Comparison of ENCODE assay signal across 1 cellular context in the genomic region with DNA sequence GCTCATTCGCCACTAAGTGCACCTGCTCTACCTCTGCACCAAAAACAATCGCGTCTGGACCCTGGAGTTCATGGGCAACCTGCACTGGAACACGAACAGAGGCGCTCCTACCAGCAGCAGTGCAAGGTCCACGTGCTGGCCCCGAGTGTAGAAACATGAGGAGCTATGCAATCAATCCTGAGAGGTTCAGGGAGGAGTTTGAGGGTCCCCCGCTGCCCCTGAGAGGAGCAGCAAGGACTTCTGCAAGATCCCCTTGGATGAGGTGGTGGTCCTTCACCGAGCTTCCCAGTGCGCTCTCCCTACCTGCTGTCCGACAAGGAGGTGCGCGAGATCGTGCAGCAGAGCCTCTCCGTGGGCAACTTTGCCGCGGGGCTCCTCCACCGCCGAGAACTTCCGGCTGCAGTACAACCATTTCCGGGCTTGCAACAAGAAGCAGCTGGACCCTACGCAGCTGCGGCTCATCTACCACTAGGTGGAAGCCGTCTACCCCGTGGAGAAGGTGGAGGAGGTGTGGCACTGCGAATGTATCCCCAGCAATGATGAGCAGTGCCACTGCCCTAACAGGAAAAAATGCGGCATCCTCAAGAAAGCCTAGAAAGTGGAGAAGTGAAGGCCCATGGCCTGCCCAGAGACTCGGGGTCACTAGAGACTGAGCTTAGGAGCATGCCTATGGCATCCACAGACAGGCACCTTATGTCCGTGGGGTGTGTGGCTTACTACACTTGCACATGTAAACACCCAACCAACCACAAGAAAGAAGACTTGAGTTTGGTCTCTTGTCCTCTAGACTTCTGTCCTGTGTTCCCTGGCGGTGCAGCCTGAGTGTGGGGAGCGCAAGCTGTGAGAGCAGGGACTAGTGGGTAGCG.
TF ChIP-seq lines count a peak whose summit lies in the region.
"Not testable (repeated sequence)": the region's sequence is repeated elsewhere in the genome, so short reads cannot be mapped to it uniquely, and the experiment has no call there.

No MANE protein-coding gene starts in this region.

TF ChIP-seq in K562, 482 proteins besides CTCF, POLR2A, EP300 and RAD21 (continued from another document and continues in another):
- TF ChIP-seq, protein P1, sequence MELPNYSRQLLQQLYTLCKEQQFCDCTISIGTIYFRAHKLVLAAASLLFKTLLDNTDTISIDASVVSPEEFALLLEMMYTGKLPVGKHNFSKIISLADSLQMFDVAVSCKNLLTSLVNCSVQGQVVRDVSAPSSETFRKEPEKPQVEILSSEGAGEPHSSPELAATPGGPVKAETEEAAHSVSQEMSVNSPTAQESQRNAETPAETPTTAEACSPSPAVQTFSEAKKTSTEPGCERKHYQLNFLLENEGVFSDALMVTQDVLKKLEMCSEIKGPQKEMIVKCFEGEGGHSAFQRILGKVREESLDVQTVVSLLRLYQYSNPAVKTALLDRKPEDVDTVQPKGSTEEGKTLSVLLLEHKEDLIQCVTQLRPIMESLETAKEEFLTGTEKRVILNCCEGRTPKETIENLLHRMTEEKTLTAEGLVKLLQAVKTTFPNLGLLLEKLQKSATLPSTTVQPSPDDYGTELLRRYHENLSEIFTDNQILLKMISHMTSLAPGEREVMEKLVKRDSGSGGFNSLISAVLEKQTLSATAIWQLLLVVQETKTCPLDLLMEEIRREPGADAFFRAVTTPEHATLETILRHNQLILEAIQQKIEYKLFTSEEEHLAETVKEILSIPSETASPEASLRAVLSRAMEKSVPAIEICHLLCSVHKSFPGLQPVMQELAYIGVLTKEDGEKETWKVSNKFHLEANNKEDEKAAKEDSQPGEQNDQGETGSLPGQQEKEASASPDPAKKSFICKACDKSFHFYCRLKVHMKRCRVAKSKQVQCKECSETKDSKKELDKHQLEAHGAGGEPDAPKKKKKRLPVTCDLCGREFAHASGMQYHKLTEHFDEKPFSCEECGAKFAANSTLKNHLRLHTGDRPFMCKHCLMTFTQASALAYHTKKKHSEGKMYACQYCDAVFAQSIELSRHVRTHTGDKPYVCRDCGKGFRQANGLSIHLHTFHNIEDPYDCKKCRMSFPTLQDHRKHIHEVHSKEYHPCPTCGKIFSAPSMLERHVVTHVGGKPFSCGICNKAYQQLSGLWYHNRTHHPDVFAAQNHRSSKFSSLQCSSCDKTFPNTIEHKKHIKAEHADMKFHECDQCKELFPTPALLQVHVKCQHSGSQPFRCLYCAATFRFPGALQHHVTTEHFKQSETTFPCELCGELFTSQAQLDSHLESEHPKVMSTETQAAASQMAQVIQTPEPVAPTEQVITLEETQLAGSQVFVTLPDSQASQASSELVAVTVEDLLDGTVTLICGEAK (IDR thresholded peaks at IDR 0.05): peak; percentile 92
- TF ChIP-seq, protein P1 (CRISPR knock-in tag; IDR thresholded peaks at IDR 0.05): not testable (repeated sequence)
- peak; percentile 88; the same call in 1 of the 2 replicates for TF ChIP-seq KLF13 (tag; IDR thresholded peaks at IDR 0.05; ENCODE audit: borderline replicate concordance, low read depth)
- TF ChIP-seq NR2C1 (IDR thresholded peaks at IDR 0.05): peak; percentile 51
- peak; percentile 73 for TF ChIP-seq NR2C1 (tag; IDR thresholded peaks at IDR 0.05)
- peak; percentile 61 for TF ChIP-seq SMC3 (conservative IDR thresholded peaks at IDR 0.05; ENCODE audit: insufficient read depth, low read depth, low read length)
- peak; percentile 83 for TF ChIP-seq GABPB1 (CRISPR knock-in tag; IDR thresholded peaks at IDR 0.05)
- peak; percentile 60 for TF ChIP-seq RBBP5 (IDR thresholded peaks at IDR 0.05; ENCODE audit: borderline replicate concordance, insufficient read depth, low read length, poor library complexity, severe bottlenecking)
- TF ChIP-seq ATF7 (IDR thresholded peaks at IDR 0.05): 0 out of 2 replicates have a peak, but pooled peaks have one; percentile 17
- TF ChIP-seq, protein P2, sequence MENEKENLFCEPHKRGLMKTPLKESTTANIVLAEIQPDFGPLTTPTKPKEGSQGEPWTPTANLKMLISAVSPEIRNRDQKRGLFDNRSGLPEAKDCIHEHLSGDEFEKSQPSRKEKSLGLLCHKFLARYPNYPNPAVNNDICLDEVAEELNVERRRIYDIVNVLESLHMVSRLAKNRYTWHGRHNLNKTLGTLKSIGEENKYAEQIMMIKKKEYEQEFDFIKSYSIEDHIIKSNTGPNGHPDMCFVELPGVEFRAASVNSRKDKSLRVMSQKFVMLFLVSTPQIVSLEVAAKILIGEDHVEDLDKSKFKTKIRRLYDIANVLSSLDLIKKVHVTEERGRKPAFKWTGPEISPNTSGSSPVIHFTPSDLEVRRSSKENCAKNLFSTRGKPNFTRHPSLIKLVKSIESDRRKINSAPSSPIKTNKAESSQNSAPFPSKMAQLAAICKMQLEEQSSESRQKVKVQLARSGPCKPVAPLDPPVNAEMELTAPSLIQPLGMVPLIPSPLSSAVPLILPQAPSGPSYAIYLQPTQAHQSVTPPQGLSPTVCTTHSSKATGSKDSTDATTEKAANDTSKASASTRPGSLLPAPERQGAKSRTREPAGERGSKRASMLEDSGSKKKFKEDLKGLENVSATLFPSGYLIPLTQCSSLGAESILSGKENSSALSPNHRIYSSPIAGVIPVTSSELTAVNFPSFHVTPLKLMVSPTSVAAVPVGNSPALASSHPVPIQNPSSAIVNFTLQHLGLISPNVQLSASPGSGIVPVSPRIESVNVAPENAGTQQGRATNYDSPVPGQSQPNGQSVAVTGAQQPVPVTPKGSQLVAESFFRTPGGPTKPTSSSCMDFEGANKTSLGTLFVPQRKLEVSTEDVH (IDR thresholded peaks at IDR 0.05; ENCODE audit: low read depth, partially characterized antibody): peak; percentile 59
- peak; percentile 63; the same call in 1 of the 2 replicates for TF ChIP-seq NR2C2 (CRISPR knock-in tag; IDR thresholded peaks at IDR 0.05)
- peak; percentile 72; the same call in 1 of the 2 replicates for TF ChIP-seq NR2C2 (tag; IDR thresholded peaks at IDR 0.05)
- peak; percentile 70; the same call in 1 of the 2 replicates for TF ChIP-seq CTBP1 (IDR thresholded peaks at IDR 0.05; ENCODE audit: borderline replicate concordance)
- TF ChIP-seq, protein P3, sequence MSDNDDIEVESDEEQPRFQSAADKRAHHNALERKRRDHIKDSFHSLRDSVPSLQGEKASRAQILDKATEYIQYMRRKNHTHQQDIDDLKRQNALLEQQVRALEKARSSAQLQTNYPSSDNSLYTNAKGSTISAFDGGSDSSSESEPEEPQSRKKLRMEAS (CRISPR knock-in tag; IDR thresholded peaks at IDR 0.05): peak; percentile 67; the same call in 1 of the 2 replicates
- TF ChIP-seq, protein P4, sequence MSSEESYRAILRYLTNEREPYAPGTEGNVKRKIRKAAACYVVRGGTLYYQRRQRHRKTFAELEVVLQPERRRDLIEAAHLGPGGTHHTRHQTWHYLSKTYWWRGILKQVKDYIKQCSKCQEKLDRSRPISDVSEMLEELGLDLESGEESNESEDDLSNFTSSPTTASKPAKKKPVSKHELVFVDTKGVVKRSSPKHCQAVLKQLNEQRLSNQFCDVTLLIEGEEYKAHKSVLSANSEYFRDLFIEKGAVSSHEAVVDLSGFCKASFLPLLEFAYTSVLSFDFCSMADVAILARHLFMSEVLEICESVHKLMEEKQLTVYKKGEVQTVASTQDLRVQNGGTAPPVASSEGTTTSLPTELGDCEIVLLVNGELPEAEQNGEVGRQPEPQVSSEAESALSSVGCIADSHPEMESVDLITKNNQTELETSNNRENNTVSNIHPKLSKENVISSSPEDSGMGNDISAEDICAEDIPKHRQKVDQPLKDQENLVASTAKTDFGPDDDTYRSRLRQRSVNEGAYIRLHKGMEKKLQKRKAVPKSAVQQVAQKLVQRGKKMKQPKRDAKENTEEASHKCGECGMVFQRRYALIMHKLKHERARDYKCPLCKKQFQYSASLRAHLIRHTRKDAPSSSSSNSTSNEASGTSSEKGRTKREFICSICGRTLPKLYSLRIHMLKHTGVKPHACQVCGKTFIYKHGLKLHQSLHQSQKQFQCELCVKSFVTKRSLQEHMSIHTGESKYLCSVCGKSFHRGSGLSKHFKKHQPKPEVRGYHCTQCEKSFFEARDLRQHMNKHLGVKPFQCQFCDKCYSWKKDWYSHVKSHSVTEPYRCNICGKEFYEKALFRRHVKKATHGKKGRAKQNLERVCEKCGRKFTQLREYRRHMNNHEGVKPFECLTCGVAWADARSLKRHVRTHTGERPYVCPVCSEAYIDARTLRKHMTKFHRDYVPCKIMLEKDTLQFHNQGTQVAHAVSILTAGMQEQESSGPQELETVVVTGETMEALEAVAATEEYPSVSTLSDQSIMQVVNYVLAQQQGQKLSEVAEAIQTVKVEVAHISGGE (CRISPR knock-in tag; IDR thresholded peaks at IDR 0.05): peak in 2 of 3 experiments; percentile 75 to 93; a peak in 4 of 6 replicates
- TF ChIP-seq ETV1 (tag; conservative IDR thresholded peaks at IDR 0.05; ENCODE audit: low read depth): peak; percentile 26; the same call in 1 of the 2 replicates
- TF ChIP-seq YY1 (IDR thresholded peaks at IDR 0.05; ENCODE audit: borderline replicate concordance in 1 of 3, control insufficient read depth in 1 of 3, extremely low read depth in 1 of 3, insufficient read depth in 3 of 3, insufficient read length in 1 of 3, insufficient replicate concordance in 2 of 3, low read depth in 1 of 3, low read length in 2 of 3): peak in 1 of 3 experiments; percentile 61
- 0 out of 2 replicates have a peak, but pooled peaks have one; percentile 30 for TF ChIP-seq ESRRA (IDR thresholded peaks at IDR 0.05; ENCODE audit: borderline replicate concordance, low read depth)
